30 cellular contexts compared by ENCODE assay signal in the genomic region with DNA sequence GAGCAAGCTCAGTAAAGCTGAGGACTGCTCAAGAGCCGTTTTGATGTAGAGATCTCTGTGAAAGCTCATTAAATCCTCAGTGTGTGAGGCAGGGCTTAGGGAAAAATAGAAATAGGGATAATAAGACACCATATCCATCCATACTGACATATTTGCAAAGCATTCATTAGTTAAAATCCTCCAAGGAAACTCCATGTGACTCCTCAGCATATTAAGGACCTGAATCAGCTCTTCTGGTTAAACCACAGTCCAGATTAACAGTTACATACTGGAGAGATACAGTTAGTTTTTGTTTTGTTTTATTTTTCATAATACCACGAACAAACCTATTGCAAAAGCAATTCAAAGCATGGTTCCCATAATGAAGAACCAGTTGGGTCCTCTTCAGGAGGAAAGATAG.
DNase-seq lines count a peak whose midpoint lies in the region; ATAC-seq and TF ChIP-seq lines count a peak whose summit lies in the region.
"Had no signal": no experiment of that assay in that cellular context is flagged by ENCODE, and none has a peak within 500 bp of the region (broad histone marks: within the 10 kb centered on the region; RNA-seq: fewer than 3 reads in every experiment).

No MANE protein-coding gene starts in this region.

- no peak for ATAC-seq in upper lobe of right lung
- ATAC-seq: gastroesophageal sphincter, PC-3, WTC11 had no signal

- DNase-seq in mammary epithelial cell, result peak; percentile 37
- no peak for DNase-seq in MCF 10A (ENCODE audit: unreplicated experiment)
- DNase-seq in adipocyte (ENCODE audit: low read depth), result peak; percentile 46
- peak; percentile 30 for DNase-seq in fibroblast of villous mesenchyme (ENCODE audit: low read depth)
- DNase-seq in smooth muscle cell (lab: John Stamatoyannopoulos, UW; ENCODE audit: unreplicated experiment), result no peak
- no peak for DNase-seq in OCI-LY7 (ENCODE audit: low spot score)
- no peak for DNase-seq in T-helper 2 cell treated with Interferon-gamma antibody and Interleukin-4, amounts not matched to agents 5 μg/mL and 100 μg/mL, for 36 hours (ENCODE audit: low spot score)
- no peak for DNase-seq in upper lobe of right lung
- DNase-seq: activated CD4-positive, alpha-beta T cell treated with anti-CD3 and anti-CD28 coated beads, Interleukin-2, amount 50 U/mL, for 1 hour; activated naive CD4-positive, alpha-beta T cell treated with anti-CD3 and anti-CD28 coated beads, Interleukin-2, amount 10 ng/mL, durations not matched to agents 7 days and 5 days; amygdala; hippocampal formation; Karpas-422; NCI-H1048; NCI-H1694; NCI-H2171 treated with DMSO at 0.1 percent for 48 hours; NCI-H524 treated with DMSO at 0.1 percent for 48 hours; occipital lobe; PC-3; Right ventricle myocardium superior; T-helper 9 cell; thyroid gland had no signal

- CTCF ChIA-PET in mammary epithelial cell (lab: Charles Lee; ENCODE audit: low non-redundant PET), result no interaction called here
- CTCF ChIA-PET in MCF 10A (lab: Yijun Ruan, JAX), result interaction anchor here (0.5 to 0.7 kb wide), 3 partner anchors 10 to 1728 kb away, joined by 3 read pairs; no protein-coding TSS in a partner anchor
- CTCF ChIA-PET in OCI-LY7 (lab: Charles Lee; ENCODE audit: unreplicated experiment), result no interaction called here

- H3K9me3 ChIP-seq in mammary epithelial cell (replicated peaks; ENCODE audit: insufficient read depth, low read length), result no peaks in the 10 kb centered on the region
- H3K9me3 ChIP-seq in adipocyte (ENCODE audit: control insufficient read depth, low read length), result no peaks in the 10 kb centered on the region
- H3K9me3 ChIP-seq in smooth muscle cell (replicated peaks; ENCODE audit: low read depth), result no peaks in the 10 kb centered on the region
- no peaks in the 10 kb centered on the region for H3K9me3 ChIP-seq in OCI-LY7 (ENCODE audit: low read length)
- H3K9me3 ChIP-seq in upper lobe of right lung, result no peaks in the 10 kb centered on the region
- H3K9me3 ChIP-seq: gastroesophageal sphincter, thyroid gland had no signal

- no peak overlapping the region for H3K27ac Mint-ChIP-seq in MCF 10A (ENCODE audit: low read depth, unreplicated experiment)
- no peak overlapping the region for H3K27ac Mint-ChIP-seq in T-helper 2 cell treated with Interferon-gamma antibody and Interleukin-4, amounts not matched to agents 5 μg/mL and 100 μg/mL, for 36 hours
- H3K27ac Mint-ChIP-seq: activated naive CD4-positive, alpha-beta T cell treated with anti-CD3 and anti-CD28 coated beads, Interleukin-2, amount 10 ng/mL, durations not matched to agents 7 days and 5 days; activated T-helper 1 cell treated with anti-CD3 and anti-CD28 coated beads, Interleukin-12 subunit alpha, Interleukin-12 subunit beta, Interleukin-2, Interleukin-4 antibody, amounts not matched to agents 30 ng/mL and 10 ng/mL and 1 ng/mL, durations not matched to agents 14 hours and 24 hours and 36 hours; stimulated activated naive CD8-positive, alpha-beta T cell treated with anti-CD3 and anti-CD28 coated beads, Interleukin-15, Interleukin-2, amounts not matched to agents 100 ng/mL and 50 ng/mL, for 24 hours; WTC11 had no signal

- H3K4me1 ChIP-seq in mammary epithelial cell (ENCODE audit: insufficient read depth, low read length), result no peaks in the 10 kb centered on the region
- H3K4me1 ChIP-seq in adipocyte (ENCODE audit: control insufficient read depth, insufficient read depth, low read length), result peaks cover 16% of the 10 kb centered on the region
- H3K4me1 ChIP-seq in smooth muscle cell (ENCODE audit: low read depth), result peaks cover 19% of the 10 kb centered on the region
- no peaks in the 10 kb centered on the region for H3K4me1 ChIP-seq in OCI-LY7 (ENCODE audit: insufficient read depth, low read length, poor library complexity, severe bottlenecking)
- no peaks in the 10 kb centered on the region for H3K4me1 ChIP-seq in upper lobe of right lung
- H3K4me1 ChIP-seq: gastroesophageal sphincter, thyroid gland had no signal

- no peaks in the 10 kb centered on the region for H3K9me3 Mint-ChIP-seq in MCF 10A (ENCODE audit: unreplicated experiment)
- H3K9me3 Mint-ChIP-seq in T-helper 2 cell treated with Interferon-gamma antibody and Interleukin-4, amounts not matched to agents 5 μg/mL and 100 μg/mL, for 36 hours, result no peaks in the 10 kb centered on the region
- H3K9me3 Mint-ChIP-seq: activated naive CD4-positive, alpha-beta T cell treated with anti-CD3 and anti-CD28 coated beads, Interleukin-2, amount 10 ng/mL, durations not matched to agents 7 days and 5 days; activated T-helper 1 cell treated with anti-CD3 and anti-CD28 coated beads, Interleukin-12 subunit alpha, Interleukin-12 subunit beta, Interleukin-2, Interleukin-4 antibody, amounts not matched to agents 30 ng/mL and 10 ng/mL and 1 ng/mL, durations not matched to agents 14 hours and 24 hours and 36 hours; stimulated activated naive CD8-positive, alpha-beta T cell treated with anti-CD3 and anti-CD28 coated beads, Interleukin-15, Interleukin-2, amounts not matched to agents 100 ng/mL and 50 ng/mL, for 24 hours; WTC11 had no signal

- no peak overlapping the region for H3K27ac ChIP-seq in mammary epithelial cell (ENCODE audit: insufficient read depth, low read depth, low read length)
- H3K27ac ChIP-seq in smooth muscle cell (ENCODE audit: low read depth), result peak overlapping the region; percentile 12
- H3K27ac ChIP-seq in OCI-LY7 (ENCODE audit: low read depth, low read length, poor library complexity, severe bottlenecking), result no peak overlapping the region
- H3K27ac ChIP-seq in upper lobe of right lung, result no peak overlapping the region
- H3K27ac ChIP-seq: 22Rv1, cardiac muscle cell, coronary artery, gastroesophageal sphincter, HL-60, thyroid gland had no signal

- H3K4me1 Mint-ChIP-seq in MCF 10A (ENCODE audit: insufficient read depth, unreplicated experiment), result no peaks in the 10 kb centered on the region
- H3K4me1 Mint-ChIP-seq in T-helper 2 cell treated with Interferon-gamma antibody and Interleukin-4, amounts not matched to agents 5 μg/mL and 100 μg/mL, for 36 hours (ENCODE audit: low read depth), result no peaks in the 10 kb centered on the region
- H3K4me1 Mint-ChIP-seq: activated naive CD4-positive, alpha-beta T cell treated with anti-CD3 and anti-CD28 coated beads, Interleukin-2, amount 10 ng/mL, durations not matched to agents 7 days and 5 days had no signal

- H3K4me2 ChIP-seq in mammary epithelial cell (ENCODE audit: insufficient read depth, low read depth, low read length), result no peak overlapping the region
- H3K4me2 ChIP-seq in smooth muscle cell, result peak overlapping the region; percentile 41
- no peak overlapping the region for H3K4me2 ChIP-seq in OCI-LY7 (ENCODE audit: low read length)

- no peak overlapping the region for H3K9ac ChIP-seq in mammary epithelial cell (ENCODE audit: insufficient read depth, low read length)
- H3K9ac ChIP-seq in adipocyte (ENCODE audit: low read length), result no peak overlapping the region
- H3K9ac ChIP-seq in smooth muscle cell (ENCODE audit: low read depth), result no peak overlapping the region

- in situ Hi-C loops in mammary epithelial cell (cut with MboI; ENCODE audit: low sequenced_read_pairs in 2 of 2), result loop anchor here in 1 of 2 donors (10.0 to 25.0 kb wide), 3 partner anchors 135 to 872 kb away; no protein-coding TSS in a partner anchor

- H3F3A ChIP-seq in smooth muscle cell (ENCODE audit: low read depth), result no peaks in the 10 kb centered on the region

- intact Hi-C loops in mammary epithelial cell (cut with micrococcal nuclease), result no loop called here
- intact Hi-C loops in MCF 10A (cut with micrococcal nuclease), result no loop called here
- intact Hi-C loops in OCI-LY7 (cut with micrococcal nuclease; ENCODE audit: unreplicated experiment), result no loop called here
- intact Hi-C loops in upper lobe of right lung (cut with DNase I), result no loop called here

- H2AFZ ChIP-seq in mammary epithelial cell (ENCODE audit: low read depth, low read length), result no peak overlapping the region
- no peak overlapping the region for H2AFZ ChIP-seq in smooth muscle cell (ENCODE audit: low read depth)
- H2AFZ ChIP-seq in OCI-LY7 (ENCODE audit: low read length), result no peak overlapping the region

- H4K20me1 ChIP-seq in mammary epithelial cell (ENCODE audit: insufficient read depth, low read length), result no peaks in the 10 kb centered on the region
- H4K20me1 ChIP-seq in smooth muscle cell (ENCODE audit: low read depth), result no peaks in the 10 kb centered on the region
- H4K20me1 ChIP-seq in OCI-LY7 (ENCODE audit: insufficient read depth, low read length), result no peaks in the 10 kb centered on the region

- H3K27me3 ChIP-seq in mammary epithelial cell (ENCODE audit: insufficient read depth, low read length) (no peaks in the 10 kb centered on the region), adipocyte (replicated peaks; ENCODE audit: control insufficient read depth, insufficient read depth, low read length) (no peaks in the 10 kb centered on the region), smooth muscle cell (ENCODE audit: low read depth) (no peaks in the 10 kb centered on the region), upper lobe of right lung (no peaks in the 10 kb centered on the region)
- H3K27me3 ChIP-seq: cardiac muscle cell, gastroesophageal sphincter, thyroid gland had no signal

- no peaks in the 10 kb centered on the region for H3K27me3 Mint-ChIP-seq in MCF 10A (ENCODE audit: insufficient read depth, unreplicated experiment)
- H3K27me3 Mint-ChIP-seq in T-helper 2 cell treated with Interferon-gamma antibody and Interleukin-4, amounts not matched to agents 5 μg/mL and 100 μg/mL, for 36 hours (ENCODE audit: low read depth), result no peaks in the 10 kb centered on the region
- H3K27me3 Mint-ChIP-seq: activated naive CD4-positive, alpha-beta T cell treated with anti-CD3 and anti-CD28 coated beads, Interleukin-2, amount 10 ng/mL, durations not matched to agents 7 days and 5 days; stimulated activated naive CD8-positive, alpha-beta T cell treated with anti-CD3 and anti-CD28 coated beads, Interleukin-15, Interleukin-2, amounts not matched to agents 100 ng/mL and 50 ng/mL, for 24 hours had no signal

- H3K36me3 ChIP-seq in mammary epithelial cell (ENCODE audit: insufficient read depth, low read length) (no peaks in the 10 kb centered on the region), adipocyte (ENCODE audit: control insufficient read depth, insufficient read depth, low read length, severe bottlenecking) (no peaks in the 10 kb centered on the region), smooth muscle cell (ENCODE audit: low read depth) (no peaks in the 10 kb centered on the region), OCI-LY7 (ENCODE audit: insufficient read depth, low read length) (no peaks in the 10 kb centered on the region), upper lobe of right lung (no peaks in the 10 kb centered on the region)
- H3K36me3 ChIP-seq: cardiac muscle cell, gastroesophageal sphincter, thyroid gland had no signal

- BruUV-seq in mammary epithelial cell (replicated peaks; lab: Mats Ljungman, UMichigan) (no TSS peak), MCF 10A (replicated peaks; lab: Mats Ljungman, UMichigan) (no TSS peak), OCI-LY7 (replicated peaks; lab: Mats Ljungman, UMichigan) (no TSS peak)

- H3K9me2 ChIP-seq in OCI-LY7 (ENCODE audit: insufficient read depth, low read length), result no peaks in the 10 kb centered on the region

- H3K4me3 Mint-ChIP-seq in MCF 10A (ENCODE audit: unreplicated experiment), result no peak overlapping the region
- no peak overlapping the region for H3K4me3 Mint-ChIP-seq in T-helper 2 cell treated with Interferon-gamma antibody and Interleukin-4, amounts not matched to agents 5 μg/mL and 100 μg/mL, for 36 hours
- H3K4me3 Mint-ChIP-seq: activated naive CD4-positive, alpha-beta T cell treated with anti-CD3 and anti-CD28 coated beads, Interleukin-2, amount 10 ng/mL, durations not matched to agents 7 days and 5 days; activated T-helper 1 cell treated with anti-CD3 and anti-CD28 coated beads, Interleukin-12 subunit alpha, Interleukin-12 subunit beta, Interleukin-2, Interleukin-4 antibody, amounts not matched to agents 30 ng/mL and 10 ng/mL and 1 ng/mL, durations not matched to agents 14 hours and 24 hours and 36 hours; stimulated activated naive CD8-positive, alpha-beta T cell treated with anti-CD3 and anti-CD28 coated beads, Interleukin-15, Interleukin-2, amounts not matched to agents 100 ng/mL and 50 ng/mL, for 24 hours; WTC11 had no signal

- POLR2A ChIA-PET in MCF 10A (lab: Yijun Ruan, JAX) (no interaction called here), OCI-LY7 (lab: Charles Lee) (interaction anchor here (0.7 kb wide), 1 partner anchor 933 kb away, joined by 4 read pairs; no protein-coding TSS in a partner anchor)

- WGBS in mammary epithelial cell (ENCODE audit: low coverage, missing lambda C conversion rate), result 82% methylated on average over 2 of the region's 2 CpGs
- 20% methylated on average over 2 of the region's 2 CpGs for WGBS in smooth muscle cell (ENCODE audit: low lambda C conversion rate)

- H3K36me3 Mint-ChIP-seq in MCF 10A (ENCODE audit: insufficient read depth, unreplicated experiment), result no peaks in the 10 kb centered on the region
- no peaks in the 10 kb centered on the region for H3K36me3 Mint-ChIP-seq in T-helper 2 cell treated with Interferon-gamma antibody and Interleukin-4, amounts not matched to agents 5 μg/mL and 100 μg/mL, for 36 hours (ENCODE audit: low read depth)
- H3K36me3 Mint-ChIP-seq: activated naive CD4-positive, alpha-beta T cell treated with anti-CD3 and anti-CD28 coated beads, Interleukin-2, amount 10 ng/mL, durations not matched to agents 7 days and 5 days; WTC11 had no signal

- TF ChIP-seq CTCF in mammary epithelial cell (conservative IDR thresholded peaks at IDR 0.05 in 1 of 2, IDR thresholded peaks at IDR 0.05 in 1 of 2; ENCODE audit: extremely low read depth in 1 of 2, insufficient read depth in 1 of 2, low read depth in 1 of 2, low read length in 2 of 2) (no peak), MCF 10A (IDR thresholded peaks at IDR 0.05; ENCODE audit: unreplicated experiment) (no peak), fibroblast of villous mesenchyme (IDR thresholded peaks at IDR 0.05; ENCODE audit: insufficient read depth, low read depth, low read length) (no peak), smooth muscle cell (IDR thresholded peaks at IDR 0.05; ENCODE audit: borderline replicate concordance, insufficient read depth, poor library complexity, severe bottlenecking) (no peak), OCI-LY7 (conservative IDR thresholded peaks at IDR 0.05; ENCODE audit: low read length) (no peak), upper lobe of right lung (IDR thresholded peaks at IDR 0.05) (no peak)

- no peak overlapping the region for H3K4me3 ChIP-seq in mammary epithelial cell (replicated peaks in 1 of 3; ENCODE audit: insufficient read depth in 1 of 3, low read depth in 2 of 3, low read length in 3 of 3)
- peak overlapping the region; percentile 11 for H3K4me3 ChIP-seq in adipocyte (ENCODE audit: low read length)
- no peak overlapping the region for H3K4me3 ChIP-seq in fibroblast of villous mesenchyme (ENCODE audit: low read depth, low read length)
- no peak overlapping the region for H3K4me3 ChIP-seq in smooth muscle cell
- no peak overlapping the region for H3K4me3 ChIP-seq in OCI-LY7 (ENCODE audit: low read depth, low read length, poor library complexity, severe bottlenecking)
- no peak overlapping the region for H3K4me3 ChIP-seq in upper lobe of right lung
- H3K4me3 ChIP-seq: cardiac muscle cell, coronary artery, gastroesophageal sphincter, thyroid gland had no signal

- dilution Hi-C loops in mammary epithelial cell (cut with HindIII; ENCODE audit: low sequenced_read_pairs), result no loop called here

- no peaks in the 10 kb centered on the region for H3K79me2 ChIP-seq in mammary epithelial cell (ENCODE audit: insufficient read depth, low read length)
- H3K79me2 ChIP-seq in smooth muscle cell (ENCODE audit: low read depth), result no peaks in the 10 kb centered on the region
- no peaks in the 10 kb centered on the region for H3K79me2 ChIP-seq in OCI-LY7 (ENCODE audit: insufficient read depth, low read depth, low read length)

Comparison
In these comparisons a context has a peak if more than half of its experiments do, and no peak if none do; other contexts are left out.
1. DNase-seq: peak in mammary epithelial cell (single experiment), adipocyte (single experiment) and fibroblast of villous mesenchyme (single experiment); none in MCF 10A (single experiment), smooth muscle cell (single experiment), OCI-LY7 (single experiment), T-helper 2 cell treated with Interferon-gamma antibody and Interleukin-4, amounts not matched to agents 5 μg/mL and 100 μg/mL, for 36 hours (single experiment) and upper lobe of right lung (single experiment).